5 cellular contexts compared by ENCODE assay signal in genomic region chrX:498901-499300, GRCh38.
DNase-seq lines count a peak whose midpoint lies in the region; ATAC-seq and TF ChIP-seq lines count a peak whose summit lies in the region.
"Not testable (repeated sequence)": the region's sequence is repeated elsewhere in the genome, so short reads cannot be mapped to it uniquely, and the experiment has no call there.

No MANE protein-coding gene starts in this region.

- H3K9me2 ChIP-seq in GM23338 (ENCODE audit: insufficient read depth), result not testable (repeated sequence)

- not testable (repeated sequence) for TF ChIP-seq CTCF in GM23338 (conservative IDR thresholded peaks at IDR 0.05; ENCODE audit: low read depth in 2 of 2); WTC11 (IDR thresholded peaks at IDR 0.05); neural progenitor cell (IDR thresholded peaks at IDR 0.05); spleen (IDR thresholded peaks at IDR 0.05 in 8 of 11, conservative IDR thresholded peaks at IDR 0.05 in 3 of 11)

- H3K4me3 ChIP-seq in GM23338, neural progenitor cell, spleen: not testable (repeated sequence)
- peak overlapping the region; percentile 58; the same call in 1 of the 2 replicates for H3K4me3 ChIP-seq in iPS-20b (ENCODE audit: low read length)

- H3K9me3 Mint-ChIP-seq in GM23338, result peaks cover 83% of the 10 kb centered on the region
- H3K9me3 Mint-ChIP-seq in WTC11, neural progenitor cell: not testable (repeated sequence)

- peaks cover 16% of the 10 kb centered on the region for H3K4me1 ChIP-seq in GM23338 (ENCODE audit: insufficient read depth)
- H3K4me1 ChIP-seq in iPS-20b (ENCODE audit: insufficient read depth, low read length); spleen: not testable (repeated sequence)
- peaks cover 18% of the 10 kb centered on the region for H3K4me1 ChIP-seq in neural progenitor cell

- H4K20me1 ChIP-seq in GM23338 (replicated peaks; ENCODE audit: insufficient read depth), result not testable (repeated sequence)
- H4K20me1 ChIP-seq in neural progenitor cell (ENCODE audit: low read depth), result peaks cover 16% of the 10 kb centered on the region

- not testable (repeated sequence) for H3K4me1 Mint-ChIP-seq in GM23338
- peaks cover 24% of the 10 kb centered on the region for H3K4me1 Mint-ChIP-seq in WTC11
- H3K4me1 Mint-ChIP-seq in neural progenitor cell, result peaks cover 31% of the 10 kb centered on the region

- CTCF ChIA-PET in WTC11 (lab: Charles Lee), result not testable (repeated sequence)

- H2AFZ ChIP-seq in GM23338; neural progenitor cell (replicated peaks): not testable (repeated sequence)

- ATAC-seq in GM23338, WTC11: not testable (repeated sequence)

- not testable (repeated sequence) for H3K36me3 ChIP-seq in GM23338 (ENCODE audit: insufficient read depth); iPS-20b (ENCODE audit: insufficient read depth, low read depth, low read length); neural progenitor cell; spleen

- DNase-seq in GM23338 (ENCODE audit: low spot score); WTC11 (ENCODE audit: low spot score); neural progenitor cell (ENCODE audit: low spot score): not testable (repeated sequence)
- DNase-seq in spleen, result peak; percentile 35

- H3K36me3 Mint-ChIP-seq in GM23338 (ENCODE audit: low read depth), result peaks cover 27% of the 10 kb centered on the region
- H3K36me3 Mint-ChIP-seq in WTC11, neural progenitor cell: not testable (repeated sequence)

- POLR2A ChIA-PET in WTC11 (lab: Charles Lee), result not testable (repeated sequence)

- not testable (repeated sequence) for H3K79me2 ChIP-seq in GM23338 (replicated peaks; ENCODE audit: insufficient read depth); neural progenitor cell (ENCODE audit: low read depth)

- H3K27me3 Mint-ChIP-seq in GM23338 (ENCODE audit: insufficient read depth, low read depth, poor library complexity); WTC11 (ENCODE audit: low read depth): not testable (repeated sequence)
- peaks cover 20% of the 10 kb centered on the region for H3K27me3 Mint-ChIP-seq in neural progenitor cell (ENCODE audit: insufficient read depth, low read depth)

- H3K4me2 ChIP-seq in GM23338, result peak overlapping the region; percentile 63; the same call in 1 of the 2 replicates
- H3K4me2 ChIP-seq in neural progenitor cell, result peak overlapping the region; percentile 73

- not testable (repeated sequence) for H3K27me3 ChIP-seq in GM23338 (ENCODE audit: insufficient read depth)
- H3K27me3 ChIP-seq in iPS-20b (ENCODE audit: insufficient read depth, low read length), result peaks cover 41% of the 10 kb centered on the region
- H3K27me3 ChIP-seq in neural progenitor cell, result peaks cover 94% of the 10 kb centered on the region
- peaks cover 0 to 46% (median 8%) of the 10 kb centered on the region in 7 donors for H3K27me3 ChIP-seq in spleen (replicated peaks in 1 of 7)

- intact Hi-C loops in spleen (cut with DNase I; ENCODE audit: low total_unique reads), result not testable (repeated sequence)

- H3K27ac ChIP-seq in GM23338 (ENCODE audit: low read depth); iPS-20b (ENCODE audit: low read length); neural progenitor cell; spleen: not testable (repeated sequence)

- TF ChIP-seq POLR2A in spleen (IDR thresholded peaks at IDR 0.05), result not testable (repeated sequence)

- not testable (repeated sequence) for H3K9me3 ChIP-seq in iPS-20b (ENCODE audit: insufficient read depth, low read depth, low read length); neural progenitor cell (ENCODE audit: low read depth)
- peaks cover 0 to 11% (median 0%) of the 10 kb centered on the region in 8 donors for H3K9me3 ChIP-seq in spleen

- H3K9ac ChIP-seq in iPS-20b (ENCODE audit: low read depth, low read length); neural progenitor cell: not testable (repeated sequence)

- H3K4me3 Mint-ChIP-seq in GM23338, result not testable (repeated sequence)
- peak overlapping the region; percentile 60; the same call in 1 of the 2 replicates for H3K4me3 Mint-ChIP-seq in WTC11
- peak overlapping the region; percentile 74 for H3K4me3 Mint-ChIP-seq in neural progenitor cell

- peaks cover 19% of the 10 kb centered on the region; the same call in 1 of the 2 replicates for H3F3A ChIP-seq in GM23338 (replicated peaks; ENCODE audit: low read depth)
- H3F3A ChIP-seq in neural progenitor cell (ENCODE audit: low read depth), result peaks cover 27% of the 10 kb centered on the region

- WGBS in spleen, 5 donors, result 71 to 97% (median 80%) methylated on average over 5 to 12 of the region's 12 CpGs

- H3K27ac Mint-ChIP-seq in GM23338, WTC11, neural progenitor cell: not testable (repeated sequence)
